ENCODE assay signal across 22 cellular contexts in the genomic region with DNA sequence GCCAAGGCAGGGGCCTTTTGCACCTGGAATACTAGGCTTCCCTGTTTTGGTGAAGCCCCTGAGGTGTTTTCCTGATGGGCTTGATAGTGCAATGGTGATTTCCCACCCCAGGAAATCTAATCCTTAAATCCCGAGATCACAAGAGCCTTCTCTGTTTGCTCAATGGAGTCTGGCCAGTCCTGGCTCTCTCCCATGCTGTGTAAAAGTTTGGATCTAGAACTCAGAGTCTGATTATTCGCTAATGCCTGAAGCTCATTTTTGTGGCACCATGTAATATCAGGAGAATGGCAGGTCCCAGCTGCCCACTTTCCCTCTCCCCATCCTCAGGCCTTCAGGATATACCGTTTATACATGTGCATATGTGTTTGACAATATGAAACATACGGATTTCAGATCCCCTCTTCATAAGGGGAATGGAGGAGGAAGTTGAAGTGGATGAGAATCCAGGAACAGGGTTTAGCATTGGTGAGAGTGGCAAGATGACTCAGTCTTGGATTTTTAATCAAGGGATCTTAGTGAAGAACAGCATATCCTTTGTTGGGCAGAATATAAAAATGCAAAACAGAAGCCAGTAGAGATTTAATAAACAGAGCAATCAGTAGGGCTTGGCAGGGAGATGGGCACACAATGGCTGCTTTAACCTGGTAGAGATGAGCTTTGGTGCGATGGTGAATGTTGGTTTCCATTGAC.
DNase-seq lines count a peak whose midpoint lies in the region; ATAC-seq and TF ChIP-seq lines count a peak whose summit lies in the region.
"Had no signal": no experiment of that assay in that cellular context is flagged by ENCODE, and none has a peak within 500 bp of the region (broad histone marks: within the 10 kb centered on the region; RNA-seq: fewer than 3 reads in every experiment).

No MANE protein-coding gene starts in this region.

- H3K4me2 ChIP-seq in hepatocyte: no peak overlapping the region
- H3K4me2 ChIP-seq in PC-9: no peak overlapping the region

- H3K27me3 Mint-ChIP-seq in MCF 10A (ENCODE audit: insufficient read depth, unreplicated experiment): no peaks in the 10 kb centered on the region

- no peaks in the 10 kb centered on the region for H3K36me3 Mint-ChIP-seq in MCF 10A (ENCODE audit: insufficient read depth, unreplicated experiment)
- H3K36me3 Mint-ChIP-seq: CD8-positive, alpha-beta T cell had no signal

- POLR2A ChIA-PET in MCF 10A (lab: Yijun Ruan, JAX) (interaction anchor here (0.6 to 8.2 kb wide), 7 partner anchors 65 to 1326 kb away, joined by 3 to 63 read pairs (median 8); no protein-coding TSS in a partner anchor), PC-9 (lab: Charles Lee; ENCODE audit: unreplicated experiment) (no interaction called here)

- H3K36me3 ChIP-seq in suprapubic skin (no peaks in the 10 kb centered on the region), hepatocyte (replicated peaks; ENCODE audit: insufficient read depth, low read depth) (no peaks in the 10 kb centered on the region), PC-9 (ENCODE audit: low read depth) (no peaks in the 10 kb centered on the region)

- intact Hi-C loops in MCF 10A (cut with micrococcal nuclease) (no loop called here), PC-9 (cut with micrococcal nuclease; ENCODE audit: unreplicated experiment) (no loop called here)

- H3K27ac ChIP-seq in suprapubic skin (peak overlapping the region; percentile 62), hepatocyte (no peak overlapping the region), PC-9 (no peak overlapping the region)

- no peaks in the 10 kb centered on the region for H3K27me3 ChIP-seq in suprapubic skin
- H3K27me3 ChIP-seq in hepatocyte: no peaks in the 10 kb centered on the region
- no peaks in the 10 kb centered on the region for H3K27me3 ChIP-seq in PC-9 (ENCODE audit: insufficient read depth, low read depth)

- WGBS in suprapubic skin: 70% methylated on average over 5 of the region's 5 CpGs
- 89% methylated on average over 5 of the region's 5 CpGs for WGBS in hepatocyte (ENCODE audit: low lambda C conversion rate, missing lambda C conversion rate)

- H3K27ac Mint-ChIP-seq in MCF 10A (ENCODE audit: low read depth, unreplicated experiment): peak overlapping the region; percentile 91
- H3K27ac Mint-ChIP-seq: CD8-positive, alpha-beta T cell had no signal

- CTCF ChIA-PET in MCF 10A (lab: Yijun Ruan, JAX) (interaction anchor here (1.7 to 3.7 kb wide), 2 partner anchors 15 to 156 kb away, joined by 6 to 16 read pairs; no protein-coding TSS in a partner anchor), PC-9 (lab: Charles Lee) (no interaction called here)

- no peak overlapping the region for H3K4me3 ChIP-seq in suprapubic skin
- no peak overlapping the region for H3K4me3 ChIP-seq in hepatocyte
- no peak overlapping the region for H3K4me3 ChIP-seq in PC-9

- H2AFZ ChIP-seq in hepatocyte: no peak overlapping the region
- H2AFZ ChIP-seq in PC-9: no peak overlapping the region

- H3F3A ChIP-seq in PC-9 (ENCODE audit: insufficient read depth, low read depth): no peaks in the 10 kb centered on the region; the same call in 1 of the 2 replicates

- DNase-seq in NCI-H2029 treated with DMSO at 0.1 percent for 48 hours (lab: John Stamatoyannopoulos, UW) (peak; percentile 44), MCF 10A (ENCODE audit: unreplicated experiment) (no peak), suprapubic skin (ENCODE audit: low spot score in 2 of 2) (no peak), hepatocyte (ENCODE audit: low spot score) (no peak), PC-9 (no peak), DMS53 (lab: John Stamatoyannopoulos, UW) (no peak)
- DNase-seq: C1 segment of cervical spinal cord; CD8-positive, alpha-beta T cell; DMS 273 treated with DMSO at 0.1 percent for 48 hours; DMS79 treated with DMSO at 0.1 percent for 48 hours; NCI-H1092 treated with DMSO at 0.1 percent for 48 hours; NCI-H1436; NCI-H187; NCI-H2107; NCI-H446; NCI-H526; NCI-H82; NK-92 treated with Interleukin-12 subunit alpha and Interleukin-12 subunit beta, amount 100 ng/mL, for 24 hours; PC-3; RPMI8226; SHP77 had no signal

- peaks cover 28% of the 10 kb centered on the region for H3K4me1 ChIP-seq in suprapubic skin
- no peaks in the 10 kb centered on the region for H3K4me1 ChIP-seq in hepatocyte (ENCODE audit: insufficient read depth)
- no peaks in the 10 kb centered on the region for H3K4me1 ChIP-seq in PC-9 (replicated peaks; ENCODE audit: insufficient read depth)

- H3K4me3 Mint-ChIP-seq in MCF 10A (ENCODE audit: unreplicated experiment): no peak overlapping the region
- H3K4me3 Mint-ChIP-seq: CD8-positive, alpha-beta T cell had no signal

- H4K20me1 ChIP-seq in hepatocyte (ENCODE audit: insufficient read depth, poor library complexity, severe bottlenecking): no peaks in the 10 kb centered on the region
- H4K20me1 ChIP-seq in PC-9 (ENCODE audit: insufficient read depth): no peaks in the 10 kb centered on the region

- H3K9me2 ChIP-seq in hepatocyte (replicated peaks; ENCODE audit: insufficient read depth) (no peaks in the 10 kb centered on the region), PC-9 (ENCODE audit: insufficient read depth) (no peaks in the 10 kb centered on the region)

- BruUV-seq in MCF 10A (replicated peaks; lab: Mats Ljungman, UMichigan): no TSS peak
- BruUV-seq in PC-9 (replicated peaks; lab: Mats Ljungman, UMichigan): no TSS peak

- no peaks in the 10 kb centered on the region for H3K9me3 Mint-ChIP-seq in MCF 10A (ENCODE audit: unreplicated experiment)
- H3K9me3 Mint-ChIP-seq: CD8-positive, alpha-beta T cell had no signal

- TF ChIP-seq EP300 in suprapubic skin (IDR thresholded peaks at IDR 0.05): no peak

- no peaks in the 10 kb centered on the region for H3K9me3 ChIP-seq in suprapubic skin
- H3K9me3 ChIP-seq in hepatocyte (ENCODE audit: low read depth): no peaks in the 10 kb centered on the region
- no peaks in the 10 kb centered on the region for H3K9me3 ChIP-seq in PC-9 (ENCODE audit: insufficient read depth, low read depth)

- TF ChIP-seq POLR2A in suprapubic skin (IDR thresholded peaks at IDR 0.05): no peak

- H3K79me2 ChIP-seq in hepatocyte (no peaks in the 10 kb centered on the region), PC-9 (ENCODE audit: low read depth) (no peaks in the 10 kb centered on the region)

- TF ChIP-seq CTCF in MCF 10A (IDR thresholded peaks at IDR 0.05; ENCODE audit: unreplicated experiment) (no peak), suprapubic skin (IDR thresholded peaks at IDR 0.05) (no peak), hepatocyte (IDR thresholded peaks at IDR 0.05; ENCODE audit: poor library complexity) (no peak), PC-9 (conservative IDR thresholded peaks at IDR 0.05) (no peak)

- ATAC-seq in esophagus mucosa: peak; percentile 6
- ATAC-seq: CD8-positive, alpha-beta T cell; PC-3 had no signal

- H3K4me1 Mint-ChIP-seq in MCF 10A (ENCODE audit: insufficient read depth, unreplicated experiment): peaks cover 52% of the 10 kb centered on the region
